ENCODE assay signal across 22 cellular contexts in the genomic region with DNA sequence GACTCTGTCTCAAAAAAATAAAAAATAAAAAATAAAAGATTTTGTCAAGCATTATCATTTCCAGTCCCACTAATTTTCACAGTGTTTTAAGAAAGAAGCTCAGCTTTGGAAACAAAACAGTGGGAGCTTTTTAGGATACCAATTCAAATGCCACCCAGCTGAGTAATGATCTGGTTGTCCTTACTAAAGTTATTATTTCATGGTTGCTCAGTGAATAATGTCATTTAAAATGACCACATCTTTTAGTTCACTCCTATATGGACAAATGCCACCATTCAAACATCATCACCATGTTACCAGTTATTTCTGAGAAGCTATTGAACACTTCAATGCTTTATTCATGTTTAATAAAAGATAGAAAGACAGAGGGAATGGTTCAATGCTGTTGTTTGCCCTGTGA.
"Had no signal": no experiment of that assay in that cellular context is flagged by ENCODE, and none has a peak within 500 bp of the region (broad histone marks: within the 10 kb centered on the region; RNA-seq: fewer than 3 reads in every experiment).

No MANE protein-coding gene starts in this region.

- ATAC-seq: gastroesophageal sphincter; left cardiac atrium; lower lobe of right lung; pancreas; right cardiac atrium; stimulated activated naive CD8-positive, alpha-beta T cell treated with anti-CD3 and anti-CD28 coated beads, Interleukin-15, Interleukin-2, amounts not matched to agents 100 U/mL and 50 U/mL, for 24 hours had no signal

- H3K27me3 ChIP-seq: dorsolateral prefrontal cortex, gastroesophageal sphincter, hepatocyte, pancreas, tibial artery, upper lobe of left lung, vagina had no signal

- H3K27ac Mint-ChIP-seq: memory B cell, naive B cell, nephron, progenitor cell of endocrine pancreas had no signal

- H3K79me2 ChIP-seq: hepatocyte had no signal

- H3K4me3 Mint-ChIP-seq: memory B cell, naive B cell, nephron had no signal

- DNase-seq: cortex of kidney; dorsolateral prefrontal cortex; effector CD8-positive, alpha-beta T cell; kidney; left cardiac atrium; left ventricle myocardium inferior; lower lobe of right lung; naive B cell; occipital lobe; pancreas; right cardiac atrium; stimulated activated CD4-positive, alpha-beta T cell treated with anti-CD3 and anti-CD28 coated beads, Interleukin-2, amount 100 ng/mL, for 48 hours; stimulated activated naive CD8-positive, alpha-beta T cell treated with anti-CD3 and anti-CD28 coated beads, Interleukin-15, Interleukin-2, amounts not matched to agents 100 U/mL and 50 U/mL, for 24 hours; tibial artery; upper lobe of left lung had no signal

- H2AFZ ChIP-seq: hepatocyte had no signal

- H3K4me1 Mint-ChIP-seq: memory B cell, naive B cell, nephron had no signal

- H3K4me2 ChIP-seq: hepatocyte, smooth muscle cell had no signal

- H3K4me1 ChIP-seq: gastroesophageal sphincter, lower lobe of right lung, pancreas, tibial artery, upper lobe of left lung, vagina had no signal

- H3K9me3 ChIP-seq: gastroesophageal sphincter, left ventricle myocardium inferior, lower lobe of right lung, pancreas, tibial artery, upper lobe of left lung, vagina had no signal

- H3K36me3 Mint-ChIP-seq: memory B cell, naive B cell had no signal

- H3K27me3 Mint-ChIP-seq: memory B cell, naive B cell, progenitor cell of endocrine pancreas had no signal

- H3K27ac ChIP-seq: dorsolateral prefrontal cortex, gastroesophageal sphincter, hepatocyte, left ventricle myocardium inferior, lower lobe of right lung, pancreas, tibial artery, upper lobe of left lung, vagina had no signal

- H3K4me3 ChIP-seq: dorsolateral prefrontal cortex, gastroesophageal sphincter, hepatocyte, left ventricle myocardium inferior, lower lobe of right lung, pancreas, smooth muscle cell, tibial artery, upper lobe of left lung, vagina had no signal
